In genomic region chr20:17142666-17143065, GRCh38 we compare ENCODE assay signal across 34 cellular contexts.
"Had no signal": no experiment of that assay in that cellular context is flagged by ENCODE, and none has a peak within 500 bp of the region (broad histone marks: within the 10 kb centered on the region; RNA-seq: fewer than 3 reads in every experiment).

No MANE protein-coding gene starts in this region.

- H3K27me3 Mint-ChIP-seq: activated CD4-positive, alpha-beta memory T cell treated with anti-CD3 and anti-CD28 coated beads, Interleukin-2, amount 10 ng/mL, durations not matched to agents 7 days and 5 days; activated CD8-positive, alpha-beta memory T cell treated with anti-CD3 and anti-CD28 coated beads, Interleukin-2, amount 10 ng/mL, durations not matched to agents 7 days and 5 days; activated naive CD8-positive, alpha-beta T cell treated with anti-CD3 and anti-CD28 coated beads for 36 hours had no signal

- H3K9me3 Mint-ChIP-seq: activated CD4-positive, alpha-beta memory T cell treated with anti-CD3 and anti-CD28 coated beads, Interleukin-2, amount 10 ng/mL, durations not matched to agents 7 days and 5 days had no signal

- H3K9me3 ChIP-seq: MG63 had no signal

- FAIRE-seq: RCC 7860 had no signal

- H3K27me3 ChIP-seq: brain microvascular endothelial cell, MG63 had no signal

- H3K27ac Mint-ChIP-seq: activated CD4-positive, alpha-beta memory T cell treated with anti-CD3 and anti-CD28 coated beads, Interleukin-2, amount 10 ng/mL, durations not matched to agents 7 days and 5 days; activated CD8-positive, alpha-beta memory T cell treated with anti-CD3 and anti-CD28 coated beads, Interleukin-2, amount 10 ng/mL, durations not matched to agents 7 days and 5 days; activated naive CD8-positive, alpha-beta T cell treated with anti-CD3 and anti-CD28 coated beads for 36 hours had no signal

- H3K36me3 Mint-ChIP-seq: activated CD8-positive, alpha-beta memory T cell treated with anti-CD3 and anti-CD28 coated beads, Interleukin-2, amount 10 ng/mL, durations not matched to agents 7 days and 5 days; activated naive CD8-positive, alpha-beta T cell treated with anti-CD3 and anti-CD28 coated beads for 36 hours had no signal

- H3K4me3 ChIP-seq: MG63 had no signal

- H3K4me3 Mint-ChIP-seq: activated CD4-positive, alpha-beta memory T cell treated with anti-CD3 and anti-CD28 coated beads, Interleukin-2, amount 10 ng/mL, durations not matched to agents 7 days and 5 days; activated CD8-positive, alpha-beta memory T cell treated with anti-CD3 and anti-CD28 coated beads, Interleukin-2, amount 10 ng/mL, durations not matched to agents 7 days and 5 days; activated naive CD8-positive, alpha-beta T cell treated with anti-CD3 and anti-CD28 coated beads for 36 hours had no signal

- H3K36me3 ChIP-seq: brain microvascular endothelial cell, MG63, WERI-Rb-1 had no signal

- DNase-seq: activated CD4-positive, alpha-beta memory T cell treated with anti-CD3 and anti-CD28 coated beads, Interleukin-2, amount 10 ng/mL, durations not matched to agents 7 days and 5 days; activated CD4-positive, alpha-beta T cell treated with anti-CD3 and anti-CD28 coated beads for 1 hour; activated CD4-positive, alpha-beta T cell treated with anti-CD3 and anti-CD28 coated beads for 48 hours; activated CD4-positive, CD25-positive, alpha-beta regulatory T cell; activated CD8-positive, alpha-beta memory T cell treated with anti-CD3 and anti-CD28 coated beads for 24 hours; activated CD8-positive, alpha-beta memory T cell treated with anti-CD3 and anti-CD28 coated beads, Interleukin-2, amount 10 ng/mL, durations not matched to agents 7 days and 5 days; activated CD8-positive, alpha-beta memory T cell treated with anti-CD3 and anti-CD28 coated beads, Interleukin-2, amount 50 U/mL, for 48 hours; activated effector memory CD4-positive, alpha-beta T cell treated with Interleukin-2 at 50 U/mL for 16 hours; activated naive CD4-positive, alpha-beta T cell treated with anti-CD3 and anti-CD28 coated beads, Interleukin-2, amount 50 U/mL, for 16 hours; activated naive CD8-positive, alpha-beta T cell treated with anti-CD3 and anti-CD28 coated beads for 36 hours; activated T-cell treated with anti-CD3 and anti-CD28 coated beads, Interleukin-2, amount 50 U/mL, for 48 hours; amniotic stem cell; aorta; brain microvascular endothelial cell; central memory CD4-positive, alpha-beta T cell; Kasumi-1; KG1; MG63; NCI-H1048; NCI-H1105 treated with DMSO at 0.1 percent for 48 hours; NCI-H1436; NCI-H187; NCI-H2029 treated with DMSO at 0.1 percent for 48 hours; NCI-H2107; NCI-H2171; NCI-H510A; NCI-H526; PC-3; SIG-M5; T1000; WERI-Rb-1 had no signal

- ATAC-seq: activated CD8-positive, alpha-beta memory T cell treated with anti-CD3 and anti-CD28 coated beads, Interleukin-2, amount 10 ng/mL, durations not matched to agents 7 days and 5 days; PC-3; Right ventricle myocardium inferior had no signal

- H3K27ac ChIP-seq: brain microvascular endothelial cell, RWPE1, WERI-Rb-1 had no signal

- H3K4me1 Mint-ChIP-seq: activated CD4-positive, alpha-beta memory T cell treated with anti-CD3 and anti-CD28 coated beads, Interleukin-2, amount 10 ng/mL, durations not matched to agents 7 days and 5 days; activated CD8-positive, alpha-beta memory T cell treated with anti-CD3 and anti-CD28 coated beads, Interleukin-2, amount 10 ng/mL, durations not matched to agents 7 days and 5 days; activated naive CD8-positive, alpha-beta T cell treated with anti-CD3 and anti-CD28 coated beads for 36 hours had no signal
